9 cellular contexts compared by ENCODE assay signal in genomic region chr5:178483620-178484019, GRCh38.
DNase-seq lines count a peak whose midpoint lies in the region; ATAC-seq, FAIRE-seq and TF ChIP-seq lines count a peak whose summit lies in the region.
"Had no signal": no experiment of that assay in that cellular context is flagged by ENCODE, and none has a peak within 500 bp of the region (broad histone marks: within the 10 kb centered on the region; RNA-seq: fewer than 3 reads in every experiment).

No MANE protein-coding gene starts in this region.

- no peak overlapping the region for H3K9ac ChIP-seq in K562 (ENCODE audit: insufficient read depth in 1 of 2, low read depth in 2 of 2, low read length in 2 of 2)

- H3K4me1 Mint-ChIP-seq in type B pancreatic cell (ENCODE audit: unreplicated experiment), result peaks cover 26% of the 10 kb centered on the region

- H2AFZ ChIP-seq in K562 (ENCODE audit: low read depth, low read length), result peak overlapping the region; percentile 65

- H3K27ac Mint-ChIP-seq in type B pancreatic cell, result no peak overlapping the region

- H3K4me1 ChIP-seq in K562 (replicated peaks in 1 of 2; ENCODE audit: control insufficient read depth in 2 of 2, insufficient read depth in 2 of 2, low read length in 2 of 2), result no peaks in the 10 kb centered on the region

- intact Hi-C loops in K562 (cut with micrococcal nuclease), result no loop called here

- H3K36me3 Mint-ChIP-seq in type B pancreatic cell, result no peaks in the 10 kb centered on the region

- H3K4me3 Mint-ChIP-seq in type B pancreatic cell, result no peak overlapping the region

- no peaks in the 10 kb centered on the region for H3K9me3 ChIP-seq in K562 (replicated peaks; ENCODE audit: control insufficient read depth, insufficient read depth, low read depth, low read length)

- H3K9me3 Mint-ChIP-seq in type B pancreatic cell, result no peaks in the 10 kb centered on the region

- FAIRE-seq in K562 (lab: Jason Lieb, UNC), result no peak

- CTCF ChIA-PET in K562 (lab: Yijun Ruan, JAX; ENCODE audit: low intra/inter-chr PET ratio), result no interaction called here

- H3K4me2 ChIP-seq in K562 (ENCODE audit: insufficient read depth, low read length), result no peak overlapping the region

- H3K27me3 Mint-ChIP-seq in type B pancreatic cell, result peaks cover 8% of the 10 kb centered on the region

- ATAC-seq in K562 (no peak), HG02588 (IDR thresholded peaks at IDR 0.05; ENCODE audit: unreplicated experiment) (no peak)
- ATAC-seq: Panc1 had no signal

- no TSS peak for BruUV-seq in K562 (replicated peaks; lab: Mats Ljungman, UMichigan)

- no peaks in the 10 kb centered on the region for H3K9me1 ChIP-seq in K562 (ENCODE audit: control insufficient read depth, insufficient read depth, low read length)

- no peak overlapping the region for H3K4me3 ChIP-seq in K562

- in situ Hi-C loops in K562 (cut with MboI), result no loop called here

- no peak for TF ChIP-seq RAD21 in K562 (CRISPR knock-in tag; conservative IDR thresholded peaks at IDR 0.05 in 1 of 2, IDR thresholded peaks at IDR 0.05 in 1 of 2)

- no peaks in the 10 kb centered on the region for H3K79me2 ChIP-seq in K562 (ENCODE audit: control insufficient read depth, insufficient read depth, low read length)

- TF ChIP-seq CTCF in K562 (IDR thresholded peaks at IDR 0.05 in 2 of 3, conservative IDR thresholded peaks at IDR 0.05 in 1 of 3; ENCODE audit: insufficient read depth in 2 of 3, low read depth in 1 of 3, low read length in 3 of 3) (no peak), type B pancreatic cell (conservative IDR thresholded peaks at IDR 0.05) (no peak)

- H4K20me1 ChIP-seq in K562 (replicated peaks; ENCODE audit: control insufficient read depth, insufficient read depth, low read length), result no peaks in the 10 kb centered on the region

- TF ChIP-seq EP300 in K562 (IDR thresholded peaks at IDR 0.05; ENCODE audit: low read length), result no peak

- POLR2A ChIA-PET in K562 (lab: Yijun Ruan, JAX), result no interaction called here

- DNase-seq in Daoy (ENCODE audit: low read depth) (peak; percentile 73), K562 (ENCODE audit: extremely low read depth in 1 of 4, low spot score in 3 of 4) (no peak), type B pancreatic cell (ENCODE audit: extremely low spot score, unreplicated experiment) (no peak), DMS53 (lab: John Stamatoyannopoulos, UW) (no peak), putamen (ENCODE audit: low spot score) (no peak)
- peak; percentile 3 to 6 for DNase-seq in activated CD4-positive, alpha-beta T cell treated with anti-CD3 and anti-CD28 coated beads for 24 hours (ENCODE audit: low read depth in 2 of 2)
- DNase-seq in stimulated activated CD4-positive, alpha-beta T cell treated with anti-CD3 and anti-CD28 coated beads, Interleukin-1b, Interleukin-23, amount 100 ng/mL, for 4 hours (ENCODE audit: low read depth in 2 of 2), result peak; percentile 21 to 35

- H3K27me3 ChIP-seq in K562 (ENCODE audit: control insufficient read depth in 2 of 2, insufficient read depth in 2 of 2, low read length in 2 of 2), result peaks cover 7 to 30% of the 10 kb centered on the region in 2 experiments

- TF ChIP-seq POLR2A in K562 (conservative IDR thresholded peaks at IDR 0.05), result no peak

- no peaks in the 10 kb centered on the region for H3K36me3 ChIP-seq in K562 (ENCODE audit: control insufficient read depth, insufficient read depth, low read length)

- H3K27ac ChIP-seq in K562 (ENCODE audit: extremely low read depth, low read depth, low read length), result no peak overlapping the region

- 35% methylated on average over 9 of the region's 9 CpGs for WGBS in K562 (ENCODE audit: insufficient coverage, low coverage, missing lambda C conversion rate)

TF ChIP-seq in K562, 482 proteins besides CTCF, POLR2A, EP300 and RAD21 (continues in another document):
- no peak for TF ChIP-seq ZNF717 (CRISPR knock-in tag; IDR thresholded peaks at IDR 0.05)
- TF ChIP-seq SNAPC5 (CRISPR knock-in tag; IDR thresholded peaks at IDR 0.05), result no peak
- no peak for TF ChIP-seq EP400 (IDR thresholded peaks at IDR 0.05)
- TF ChIP-seq ZNF197 (CRISPR knock-in tag; IDR thresholded peaks at IDR 0.05; ENCODE audit: low read depth), result no peak
- TF ChIP-seq ARNT (IDR thresholded peaks at IDR 0.05), result no peak
- TF ChIP-seq CEBPB (tag; IDR thresholded peaks at IDR 0.05), result no peak
- no peak for TF ChIP-seq GATA2 (CRISPR knock-in tag; IDR thresholded peaks at IDR 0.05)
- no peak for TF ChIP-seq TRIM25 (IDR thresholded peaks at IDR 0.05; ENCODE audit: borderline replicate concordance)
- TF ChIP-seq RNF219 (CRISPR knock-in tag; IDR thresholded peaks at IDR 0.05), result no peak
- TF ChIP-seq ZNF76 (CRISPR knock-in tag; IDR thresholded peaks at IDR 0.05; ENCODE audit: borderline replicate concordance), result no peak
- no peak for TF ChIP-seq UBTF (IDR thresholded peaks at IDR 0.05; ENCODE audit: borderline replicate concordance in 1 of 2, low read depth in 2 of 2, low read length in 2 of 2)
- TF ChIP-seq PHF8 (IDR thresholded peaks at IDR 0.05; ENCODE audit: borderline replicate concordance, low read length), result no peak
- TF ChIP-seq ZNF785 (CRISPR knock-in tag; IDR thresholded peaks at IDR 0.05), result no peak
- no peak for TF ChIP-seq MAZ (CRISPR knock-in tag; conservative IDR thresholded peaks at IDR 0.05 in 1 of 2, IDR thresholded peaks at IDR 0.05 in 1 of 2)
- TF ChIP-seq ELF4 (CRISPR knock-in tag; IDR thresholded peaks at IDR 0.05), result no peak
- TF ChIP-seq ZBTB34 (CRISPR knock-in tag; IDR thresholded peaks at IDR 0.05), result no peak

Comparison
In these comparisons a context has a peak if more than half of its experiments do, and no peak if none do; other contexts are left out.
1. DNase-seq: peak in Daoy (single experiment), activated CD4-positive, alpha-beta T cell treated with anti-CD3 and anti-CD28 coated beads for 24 hours (2 of 2) and stimulated activated CD4-positive, alpha-beta T cell treated with anti-CD3 and anti-CD28 coated beads, Interleukin-1b, Interleukin-23, amount 100 ng/mL, for 4 hours (2 of 2); none in K562 (0 of 4), type B pancreatic cell (single experiment), DMS53 (single experiment) and putamen (single experiment).